8 cellular contexts compared by ENCODE assay signal in genomic region chrX:2690856-2691542, GRCh38. TPM values are rescaled to one million over a fixed set of nuclear protein-coding genes. Genes with fewer than 3 reads are reported as not detected.
DNase-seq lines count a peak whose midpoint lies in the region; ATAC-seq lines count a peak whose summit lies in the region.

A gene with protein sequence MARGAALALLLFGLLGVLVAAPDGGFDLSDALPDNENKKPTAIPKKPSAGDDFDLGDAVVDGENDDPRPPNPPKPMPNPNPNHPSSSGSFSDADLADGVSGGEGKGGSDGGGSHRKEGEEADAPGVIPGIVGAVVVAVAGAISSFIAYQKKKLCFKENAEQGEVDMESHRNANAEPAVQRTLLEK (plus strand): TSS chrX:2691295. CDS start chrX:2691361, 66 bp downstream.

- peak; percentile 81 for ATAC-seq in HG03342 (IDR thresholded peaks at IDR 0.05; ENCODE audit: unreplicated experiment)

- DNase-seq in activated naive CD4-positive, alpha-beta T cell treated with Interleukin-2 at 50 U/mL for 16 hours: peak; percentile 94
- DNase-seq in activated naive CD4-positive, alpha-beta T cell (lab: John Stamatoyannopoulos, UW): no peak
- DNase-seq in activated CD4-positive, alpha-beta T cell treated with anti-CD3 and anti-CD28 coated beads for 1 hour: peak; percentile 86
- DNase-seq in dermis microvascular lymphatic vessel endothelial cell (ENCODE audit: low read depth in 2 of 2) (peak; percentile 46 to 94), medulla oblongata (ENCODE audit: extremely low spot score) (peak; percentile 85), NCI-H1436 treated with DMSO at 0.1 percent for 48 hours (lab: John Stamatoyannopoulos, UW) (no peak)
- DNase-seq in stimulated activated CD8-positive, alpha-beta memory T cell treated with anti-CD3 and anti-CD28 coated beads, Interleukin-15, amount 100 ng/mL, for 1 hour (ENCODE audit: low read depth): peak; percentile 77

RNA-seq across cellular contexts. Expression of the gene that starts here (rescaled TPM):
- total RNA-seq in dermis microvascular lymphatic vessel endothelial cell: 199 and 231 TPM in 2 replicates

Comparison
In these comparisons a context has a peak if more than half of its experiments do, and no peak if none do; other contexts are left out.
1. DNase-seq: peak in activated naive CD4-positive, alpha-beta T cell treated with Interleukin-2 at 50 U/mL for 16 hours (single experiment), activated CD4-positive, alpha-beta T cell treated with anti-CD3 and anti-CD28 coated beads for 1 hour (single experiment), dermis microvascular lymphatic vessel endothelial cell (2 of 2), medulla oblongata (single experiment) and stimulated activated CD8-positive, alpha-beta memory T cell treated with anti-CD3 and anti-CD28 coated beads, Interleukin-15, amount 100 ng/mL, for 1 hour (single experiment); none in activated naive CD4-positive, alpha-beta T cell (0 of 4) and NCI-H1436 treated with DMSO at 0.1 percent for 48 hours (single experiment).